In the genomic region with DNA sequence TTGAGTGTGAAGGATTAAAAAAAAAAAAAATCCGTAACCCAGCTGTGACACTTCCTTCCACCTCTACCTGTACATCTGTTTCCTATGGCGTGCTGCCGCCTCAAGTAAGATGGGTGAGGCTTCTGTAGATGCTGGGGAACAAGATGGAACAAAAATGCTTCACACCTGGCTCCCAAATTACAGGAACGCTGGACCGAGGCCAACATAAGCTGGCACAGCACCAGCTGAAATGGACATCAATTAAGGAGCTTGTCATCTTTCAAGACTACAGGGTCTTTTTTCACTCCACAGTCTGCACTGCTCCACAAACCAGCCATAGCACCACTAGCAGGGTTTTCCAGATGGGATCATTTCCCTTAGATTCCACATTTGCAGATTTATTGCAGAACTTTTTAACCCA, we compare ENCODE assay signal across 11 cellular contexts.
"Had no signal": no experiment of that assay in that cellular context is flagged by ENCODE, and none has a peak within 500 bp of the region (broad histone marks: within the 10 kb centered on the region; RNA-seq: fewer than 3 reads in every experiment).

No MANE protein-coding gene starts in this region.

- H3K4me3 ChIP-seq: ascending aorta, breast epithelium, thyroid gland, vagina had no signal

- H3K4me1 Mint-ChIP-seq: nephron progenitor cell; stimulated activated effector memory CD8-positive, alpha-beta T cell treated with anti-CD3 and anti-CD28 coated beads, Interleukin-12 subunit alpha, Interleukin-12 subunit beta, amount 100 ng/mL, for 72 hours had no signal

- H3K27ac Mint-ChIP-seq: activated CD4-positive, alpha-beta T cell treated with anti-CD3 and anti-CD28 coated beads, Interleukin-2, amount 10 ng/mL, durations not matched to agents 7 days and 5 days; nephron progenitor cell; stimulated activated effector memory CD8-positive, alpha-beta T cell treated with anti-CD3 and anti-CD28 coated beads, Interleukin-12 subunit alpha, Interleukin-12 subunit beta, amount 100 ng/mL, for 72 hours had no signal

- ATAC-seq: stimulated activated effector memory CD8-positive, alpha-beta T cell treated with anti-CD3 and anti-CD28 coated beads, Interleukin-12 subunit alpha, Interleukin-12 subunit beta, amount 100 ng/mL, for 72 hours had no signal

- H3K27me3 Mint-ChIP-seq: activated CD4-positive, alpha-beta T cell treated with anti-CD3 and anti-CD28 coated beads, Interleukin-2, amount 10 ng/mL, durations not matched to agents 7 days and 5 days had no signal

- H3K27me3 ChIP-seq: ascending aorta, breast epithelium, thyroid gland, vagina had no signal

- H3K4me3 Mint-ChIP-seq: activated CD4-positive, alpha-beta T cell treated with anti-CD3 and anti-CD28 coated beads, Interleukin-2, amount 10 ng/mL, durations not matched to agents 7 days and 5 days; nephron progenitor cell; stimulated activated effector memory CD8-positive, alpha-beta T cell treated with anti-CD3 and anti-CD28 coated beads, Interleukin-12 subunit alpha, Interleukin-12 subunit beta, amount 100 ng/mL, for 72 hours had no signal

- H3K4me1 ChIP-seq: ascending aorta, breast epithelium, vagina had no signal

- H3K9me3 Mint-ChIP-seq: activated CD4-positive, alpha-beta T cell treated with anti-CD3 and anti-CD28 coated beads, Interleukin-2, amount 10 ng/mL, durations not matched to agents 7 days and 5 days; nephron progenitor cell; stimulated activated effector memory CD8-positive, alpha-beta T cell treated with anti-CD3 and anti-CD28 coated beads, Interleukin-12 subunit alpha, Interleukin-12 subunit beta, amount 100 ng/mL, for 72 hours had no signal

- DNase-seq: activated CD4-positive, alpha-beta T cell treated with anti-CD3 and anti-CD28 coated beads, Interleukin-2, amount 10 ng/mL, durations not matched to agents 7 days and 5 days; activated CD8-positive, alpha-beta memory T cell treated with anti-CD3 and anti-CD28 coated beads for 24 hours; activated naive CD4-positive, alpha-beta T cell treated with Interleukin-2 at 50 U/mL for 16 hours; nephron progenitor cell; occipital lobe; thyroid gland had no signal

- H3K9me3 ChIP-seq: ascending aorta, breast epithelium, thyroid gland, vagina had no signal

- H3K27ac ChIP-seq: ascending aorta, breast epithelium, epithelial cell of prostate, vagina had no signal

- H3K36me3 ChIP-seq: breast epithelium, thyroid gland had no signal
